8 cellular contexts compared by ENCODE assay signal in the genomic region with DNA sequence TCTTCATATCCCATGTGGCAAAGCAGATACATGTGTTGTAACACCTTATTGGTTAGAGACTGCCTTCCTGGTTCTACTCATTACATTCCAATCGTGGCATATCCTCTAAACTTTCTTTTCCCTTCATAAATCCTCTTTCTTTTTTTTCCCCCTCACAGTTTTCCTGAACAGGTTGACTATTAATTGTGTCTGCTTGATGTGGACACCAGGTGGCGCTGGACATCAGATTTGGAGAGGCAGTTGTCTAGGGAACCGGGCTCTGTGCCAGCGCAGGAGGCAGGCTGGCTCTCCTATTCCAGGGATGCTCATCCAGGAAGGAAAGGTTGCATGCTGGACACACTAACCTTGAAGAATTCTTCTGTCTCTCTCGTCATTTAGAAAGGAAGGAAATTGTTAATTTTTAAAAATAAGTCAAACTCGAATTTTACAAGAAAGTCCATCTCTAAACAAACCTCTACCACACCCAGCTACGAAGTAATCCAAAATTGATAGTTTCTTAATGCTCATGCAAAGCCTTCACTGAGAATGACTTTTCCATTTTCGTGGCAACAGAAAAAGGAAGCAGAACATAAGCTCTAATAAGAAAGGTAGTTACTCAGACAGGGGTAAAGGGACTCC. TPM values are rescaled to one million over a fixed set of nuclear protein-coding genes. Genes with fewer than 3 reads are reported as not detected.
DNase-seq lines count a peak whose midpoint lies in the region; ATAC-seq and TF ChIP-seq lines count a peak whose summit lies in the region.

No MANE protein-coding gene starts in this region.

- H3K27ac ChIP-seq in HEK293 (ENCODE audit: extremely low read depth, low read depth, low read length) = no peak overlapping the region
- H3K27ac ChIP-seq in cardiac muscle cell = no peak overlapping the region
- no peak overlapping the region for H3K27ac ChIP-seq in psoas muscle
- H3K27ac ChIP-seq in aorta (ENCODE audit: low read depth in 1 of 2, low read length in 2 of 2) = no peak overlapping the region

- H3K4me1 ChIP-seq in HEK293 (ENCODE audit: control insufficient read depth, insufficient read depth, low read length) = no peaks in the 10 kb centered on the region
- H3K4me1 ChIP-seq in cardiac muscle cell (ENCODE audit: low read depth) = peaks cover 4% of the 10 kb centered on the region
- H3K4me1 ChIP-seq in psoas muscle = no peaks in the 10 kb centered on the region
- no peaks in the 10 kb centered on the region for H3K4me1 ChIP-seq in aorta (ENCODE audit: control insufficient read depth in 1 of 2, insufficient read depth in 2 of 2, low read length in 2 of 2)

- H3K9me3 ChIP-seq in HEK293 (ENCODE audit: control insufficient read depth, insufficient read depth, low read depth, low read length) (no peaks in the 10 kb centered on the region), cardiac muscle cell (ENCODE audit: low read depth) (no peaks in the 10 kb centered on the region), psoas muscle (no peaks in the 10 kb centered on the region), aorta (ENCODE audit: control insufficient read depth, low read length) (no peaks in the 10 kb centered on the region)

- CTCF ChIA-PET in HEK293 (lab: Yijun Ruan, JAX) = interaction anchor here (0.6 to 2.7 kb wide), 13 partner anchors 10 to 957 kb away, joined by 3 to 15 read pairs (median 3); no protein-coding TSS in a partner anchor

- 13 to 16% (median 15%) methylated on average over 8 of the region's 8 CpGs for WGBS in psoas muscle, 3 donors
- WGBS in aorta, 2 donors = 18 to 19% methylated on average over 8 of the region's 8 CpGs

- H3K9me3 Mint-ChIP-seq in activated naive CD8-positive, alpha-beta T cell treated with anti-CD3 and anti-CD28 coated beads, Interleukin-2, amount 10 ng/mL, durations not matched to agents 7 days and 5 days = no peaks in the 10 kb centered on the region

- peak; percentile 33 for DNase-seq in GM12864 (ENCODE audit: low read depth)
- peak; percentile 72 for DNase-seq in NAMALWA (ENCODE audit: low spot score)
- DNase-seq in activated naive CD8-positive, alpha-beta T cell treated with anti-CD3 and anti-CD28 coated beads, Interleukin-2, amount 10 ng/mL, durations not matched to agents 7 days and 5 days = peak; percentile 58
- DNase-seq in cardiac muscle cell (ENCODE audit: low read depth in 1 of 2, low spot score in 1 of 2) = peak; percentile 91 to 93
- DNase-seq in psoas muscle = peak; percentile 82 to 91
- peak; percentile 91 to 94 for DNase-seq in aorta

- peak; percentile 72 for TF ChIP-seq CTCF in GM12864 (IDR thresholded peaks at IDR 0.05; ENCODE audit: low read depth, low read length, missing control alignments)
- TF ChIP-seq CTCF in HEK293 (tag by site-specific recombination; IDR thresholded peaks at IDR 0.05) = peak; percentile 83
- TF ChIP-seq CTCF in cardiac muscle cell (IDR thresholded peaks at IDR 0.05; ENCODE audit: low read depth, low read length) = peak; percentile 86
- TF ChIP-seq CTCF in psoas muscle (IDR thresholded peaks at IDR 0.05) = peak; percentile 76

- H3K36me3 Mint-ChIP-seq in activated naive CD8-positive, alpha-beta T cell treated with anti-CD3 and anti-CD28 coated beads, Interleukin-2, amount 10 ng/mL, durations not matched to agents 7 days and 5 days = no peaks in the 10 kb centered on the region

- no peak overlapping the region for H3K27ac Mint-ChIP-seq in activated naive CD8-positive, alpha-beta T cell treated with anti-CD3 and anti-CD28 coated beads, Interleukin-2, amount 10 ng/mL, durations not matched to agents 7 days and 5 days

- POLR2A ChIA-PET in HEK293 (lab: Yijun Ruan, JAX) = no interaction called here
- POLR2A ChIA-PET in activated naive CD8-positive, alpha-beta T cell treated with anti-CD3 and anti-CD28 coated beads, Interleukin-2, amount 10 ng/mL, durations not matched to agents 7 days and 5 days (lab: Charles Lee) = no interaction called here

- ATAC-seq in SK-N-SH treated with all-trans-retinoic acid at 6 μM for 48 hours (peak; percentile 87), psoas muscle (peak; percentile 37 to 80 (median 66)), aorta (ENCODE audit: low FRiP score) (no peak)
- peak; percentile 65 for ATAC-seq in activated naive CD8-positive, alpha-beta T cell treated with anti-CD3 and anti-CD28 coated beads, Interleukin-2, amount 10 ng/mL, durations not matched to agents 7 days and 5 days (ENCODE audit: low read depth)

- H3K36me3 ChIP-seq in HEK293 (ENCODE audit: control insufficient read depth in 2 of 2, insufficient read depth in 1 of 2, low read length in 2 of 2) (no peaks in the 10 kb centered on the region), cardiac muscle cell (no peaks in the 10 kb centered on the region), psoas muscle (ENCODE audit: insufficient read depth in 1 of 2, low read depth in 1 of 2) (no peaks in the 10 kb centered on the region), aorta (ENCODE audit: control insufficient read depth in 1 of 2, insufficient read depth in 2 of 2, low read length in 1 of 2) (no peaks in the 10 kb centered on the region)

- H3K4me1 Mint-ChIP-seq in activated naive CD8-positive, alpha-beta T cell treated with anti-CD3 and anti-CD28 coated beads, Interleukin-2, amount 10 ng/mL, durations not matched to agents 7 days and 5 days = no peaks in the 10 kb centered on the region

- H3K4me3 ChIP-seq in GM12864 (ENCODE audit: low read depth, low read length) (no peak overlapping the region), HEK293 (ENCODE audit: low read depth, low read length) (no peak overlapping the region), cardiac muscle cell (no peak overlapping the region), psoas muscle (no peak overlapping the region), aorta (ENCODE audit: low read length in 2 of 2) (no peak overlapping the region)

- H3K27me3 ChIP-seq in cardiac muscle cell = peaks cover 6% of the 10 kb centered on the region
- peaks cover 0 to 5% (median 0%) of the 10 kb centered on the region in 3 donors for H3K27me3 ChIP-seq in psoas muscle (ENCODE audit: insufficient read depth in 3 of 3, low read length in 2 of 3)
- no peaks in the 10 kb centered on the region for H3K27me3 ChIP-seq in aorta (ENCODE audit: control insufficient read depth in 1 of 2, insufficient read depth in 2 of 2, low read length in 1 of 2)

- peaks cover 8% of the 10 kb centered on the region for H3K27me3 Mint-ChIP-seq in activated naive CD8-positive, alpha-beta T cell treated with anti-CD3 and anti-CD28 coated beads, Interleukin-2, amount 10 ng/mL, durations not matched to agents 7 days and 5 days

- no peak overlapping the region for H3K4me3 Mint-ChIP-seq in activated naive CD8-positive, alpha-beta T cell treated with anti-CD3 and anti-CD28 coated beads, Interleukin-2, amount 10 ng/mL, durations not matched to agents 7 days and 5 days

- intact Hi-C loops in psoas muscle (cut with DNase I) (loop anchor here in 1 of 2 donors (5.0 to 10.0 kb wide), 2 partner anchors 146 to 343 kb away; no protein-coding TSS in a partner anchor), aorta (cut with DNase I) (loop anchor here in 1 of 2 donors (10.0 kb wide), 1 partner anchor 1133 kb away; no protein-coding TSS in a partner anchor)

TF ChIP-seq in SK-N-SH treated with all-trans-retinoic acid at 6 μM for 48 hours, 23 proteins besides CTCF, POLR2A, EP300 and RAD21 (continues in another document):
- TF ChIP-seq, protein P1, sequence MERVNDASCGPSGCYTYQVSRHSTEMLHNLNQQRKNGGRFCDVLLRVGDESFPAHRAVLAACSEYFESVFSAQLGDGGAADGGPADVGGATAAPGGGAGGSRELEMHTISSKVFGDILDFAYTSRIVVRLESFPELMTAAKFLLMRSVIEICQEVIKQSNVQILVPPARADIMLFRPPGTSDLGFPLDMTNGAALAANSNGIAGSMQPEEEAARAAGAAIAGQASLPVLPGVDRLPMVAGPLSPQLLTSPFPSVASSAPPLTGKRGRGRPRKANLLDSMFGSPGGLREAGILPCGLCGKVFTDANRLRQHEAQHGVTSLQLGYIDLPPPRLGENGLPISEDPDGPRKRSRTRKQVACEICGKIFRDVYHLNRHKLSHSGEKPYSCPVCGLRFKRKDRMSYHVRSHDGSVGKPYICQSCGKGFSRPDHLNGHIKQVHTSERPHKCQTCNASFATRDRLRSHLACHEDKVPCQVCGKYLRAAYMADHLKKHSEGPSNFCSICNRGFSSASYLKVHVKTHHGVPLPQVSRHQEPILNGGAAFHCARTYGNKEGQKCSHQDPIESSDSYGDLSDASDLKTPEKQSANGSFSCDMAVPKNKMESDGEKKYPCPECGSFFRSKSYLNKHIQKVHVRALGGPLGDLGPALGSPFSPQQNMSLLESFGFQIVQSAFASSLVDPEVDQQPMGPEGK (CRISPR knock-in tag; IDR thresholded peaks at IDR 0.05; ENCODE audit: borderline replicate concordance) = no peak
- TF ChIP-seq ZNF70 (CRISPR knock-in tag; IDR thresholded peaks at IDR 0.05) (no peak), OSR1 (CRISPR knock-in tag; IDR thresholded peaks at IDR 0.05) (no peak), ZNF8 (CRISPR knock-in tag; IDR thresholded peaks at IDR 0.05) (no peak), ZC3H10 (CRISPR knock-in tag; IDR thresholded peaks at IDR 0.05) (no peak), ISL1 (CRISPR knock-in tag; IDR thresholded peaks at IDR 0.05) (no peak), TOX (CRISPR knock-in tag; IDR thresholded peaks at IDR 0.05; ENCODE audit: borderline replicate concordance) (no peak), PPARA (CRISPR knock-in tag; IDR thresholded peaks at IDR 0.05; ENCODE audit: borderline replicate concordance) (no peak), CREB5 (CRISPR knock-in tag; IDR thresholded peaks at IDR 0.05; ENCODE audit: low read depth) (no peak), ZNF565 (CRISPR knock-in tag; conservative IDR thresholded peaks at IDR 0.05; ENCODE audit: low read depth) (no peak), ESRRG (CRISPR knock-in tag; IDR thresholded peaks at IDR 0.05) (no peak)

RNA-seq across cellular contexts. Expression of gene ASB17, which starts 59.4 kb away (rescaled TPM):
- total RNA-seq in activated naive CD8-positive, alpha-beta T cell treated with anti-CD3 and anti-CD28 coated beads, Interleukin-2, amount 10 ng/mL, durations not matched to agents 7 days and 5 days = not detected
- total RNA-seq in cardiac muscle cell (not detected in 2 replicates), psoas muscle (not detected), aorta (not detected)
- polyA plus RNA-seq in cardiac muscle cell (not detected in 2 replicates), psoas muscle (not detected), aorta (not detected)

Comparison
In these comparisons a context has a peak if more than half of its experiments do, and no peak if none do; other contexts are left out.
1. DNase-seq: peak in every context shown above with its lines; median percentile 92 in aorta; 92 in cardiac muscle cell; 86 in psoas muscle; 72 in NAMALWA; 58 in activated naive CD8-positive, alpha-beta T cell treated with anti-CD3 and anti-CD28 coated beads, Interleukin-2, amount 10 ng/mL, durations not matched to agents 7 days and 5 days; 33 in GM12864.